9 cellular contexts compared by ENCODE assay signal in the genomic region with DNA sequence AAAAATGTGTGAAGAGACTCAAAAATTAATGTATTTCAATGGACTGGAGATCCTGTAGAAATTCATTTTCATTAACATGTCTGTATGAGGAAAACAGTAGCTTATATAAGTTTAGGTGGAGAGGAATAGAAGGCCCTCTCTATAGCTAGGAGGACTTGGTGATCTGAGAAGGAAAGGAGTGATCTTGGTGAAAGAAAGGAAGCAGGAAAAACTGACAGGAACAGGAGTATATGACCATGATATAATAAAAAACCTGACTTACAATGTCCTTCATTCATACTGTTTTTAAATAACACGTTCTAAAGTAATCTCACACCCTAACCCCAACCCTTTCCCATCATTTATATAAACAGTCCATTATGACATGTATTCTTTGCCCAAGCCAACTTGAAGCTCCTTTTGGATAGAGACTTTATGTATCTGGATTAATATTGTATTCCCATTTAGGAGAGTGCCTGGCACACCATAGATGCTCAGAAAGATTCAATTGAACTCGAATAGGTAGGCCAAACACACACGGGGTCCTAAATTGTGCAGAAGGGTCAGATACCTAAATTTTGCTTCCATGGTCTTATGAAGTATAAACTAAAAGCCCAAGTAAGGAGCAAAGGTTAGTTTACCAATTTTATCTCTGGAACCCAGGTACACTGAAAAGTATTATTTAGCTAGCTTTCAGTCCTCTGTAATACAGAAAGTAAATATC.
DNase-seq lines count a peak whose midpoint lies in the region; ATAC-seq lines count a peak whose summit lies in the region.
"Had no signal": no experiment of that assay in that cellular context is flagged by ENCODE, and none has a peak within 500 bp of the region (broad histone marks: within the 10 kb centered on the region; RNA-seq: fewer than 3 reads in every experiment).

No MANE protein-coding gene starts in this region.

- DNase-seq in Kasumi-1 (lab: John Stamatoyannopoulos, UW) (peak; percentile 52 to 60), NCI-H345 treated with DMSO at 0.1 percent for 48 hours (lab: John Stamatoyannopoulos, UW; ENCODE audit: unreplicated experiment) (no peak)
- no peak for DNase-seq in naive thymus-derived CD4-positive, alpha-beta T cell
- no peak for DNase-seq in T-helper 2 cell treated with Interferon-gamma antibody and Interleukin-4, amounts not matched to agents 5 μg/mL and 100 μg/mL, for 36 hours (ENCODE audit: low spot score)

- no peaks in the 10 kb centered on the region for H3K9me3 ChIP-seq in BLaER1
- H3K9me3 ChIP-seq in naive thymus-derived CD4-positive, alpha-beta T cell (ENCODE audit: control insufficient read depth in 2 of 3, low read length in 3 of 3) = no peaks in the 10 kb centered on the region

- H3K9me3 Mint-ChIP-seq in naive thymus-derived CD4-positive, alpha-beta T cell = peaks cover 0 to 3% (median 0%) of the 10 kb centered on the region in 11 donors
- no peaks in the 10 kb centered on the region for H3K9me3 Mint-ChIP-seq in T-helper 2 cell treated with Interferon-gamma antibody and Interleukin-4, amounts not matched to agents 5 μg/mL and 100 μg/mL, for 36 hours
- H3K9me3 Mint-ChIP-seq: activated T-cell treated with anti-CD3 and anti-CD28 coated beads, Interleukin-2, amount 50 U/mL, for 72 hours had no signal

- H3K36me3 Mint-ChIP-seq in naive thymus-derived CD4-positive, alpha-beta T cell = peaks cover 0 to 10% (median 7%) of the 10 kb centered on the region in 5 donors
- peaks cover 11% of the 10 kb centered on the region for H3K36me3 Mint-ChIP-seq in T-helper 2 cell treated with Interferon-gamma antibody and Interleukin-4, amounts not matched to agents 5 μg/mL and 100 μg/mL, for 36 hours (ENCODE audit: low read depth)

- intact Hi-C loops in naive thymus-derived CD4-positive, alpha-beta T cell (cut with micrococcal nuclease) = loop anchor here (5.0 to 10.0 kb wide), 7 partner anchors 249 to 1714 kb away; partner anchors contain the start of gene ZNF165 (in 1 of the 2)

- peaks cover 0 to 9% (median 7%) of the 10 kb centered on the region in 5 donors for H3K27me3 Mint-ChIP-seq in naive thymus-derived CD4-positive, alpha-beta T cell
- no peaks in the 10 kb centered on the region for H3K27me3 Mint-ChIP-seq in T-helper 2 cell treated with Interferon-gamma antibody and Interleukin-4, amounts not matched to agents 5 μg/mL and 100 μg/mL, for 36 hours (ENCODE audit: low read depth)

- peak overlapping the region; percentile 88 for H3K4me2 ChIP-seq in BLaER1

- CTCF ChIA-PET in naive thymus-derived CD4-positive, alpha-beta T cell (lab: Charles Lee) = interaction anchor here (0.6 to 4.9 kb wide), 9 partner anchors 12 to 1746 kb away, joined by 3 to 49 read pairs (median 6); a partner anchor contains a TSS

- no peak overlapping the region for H3K4me3 Mint-ChIP-seq in naive thymus-derived CD4-positive, alpha-beta T cell
- H3K4me3 Mint-ChIP-seq in T-helper 2 cell treated with Interferon-gamma antibody and Interleukin-4, amounts not matched to agents 5 μg/mL and 100 μg/mL, for 36 hours = no peak overlapping the region
- H3K4me3 Mint-ChIP-seq: activated T-cell treated with anti-CD3 and anti-CD28 coated beads, Interleukin-2, amount 50 U/mL, for 72 hours had no signal

- H4K20me1 ChIP-seq in BLaER1 = no peaks in the 10 kb centered on the region

- peaks cover 9% of the 10 kb centered on the region; the same call in 1 of the 2 replicates for H3K36me3 ChIP-seq in BLaER1
- no peaks in the 10 kb centered on the region for H3K36me3 ChIP-seq in naive thymus-derived CD4-positive, alpha-beta T cell (ENCODE audit: control insufficient read depth in 2 of 3, insufficient read depth in 3 of 3, low read length in 3 of 3)

- peak overlapping the region; percentile 81 for H3K4me3 ChIP-seq in BLaER1
- peak overlapping the region; percentile 87 for H3K4me3 ChIP-seq in naive thymus-derived CD4-positive, alpha-beta T cell (ENCODE audit: low read length)

- H3K4me1 Mint-ChIP-seq in naive thymus-derived CD4-positive, alpha-beta T cell = peaks cover 7 to 44% (median 36%) of the 10 kb centered on the region in 7 donors
- H3K4me1 Mint-ChIP-seq in T-helper 2 cell treated with Interferon-gamma antibody and Interleukin-4, amounts not matched to agents 5 μg/mL and 100 μg/mL, for 36 hours (ENCODE audit: low read depth) = peaks cover 30% of the 10 kb centered on the region

- H3K27me3 ChIP-seq in BLaER1 = no peaks in the 10 kb centered on the region
- H3K27me3 ChIP-seq in naive thymus-derived CD4-positive, alpha-beta T cell (ENCODE audit: control insufficient read depth in 2 of 2, insufficient read depth in 2 of 2, low read length in 2 of 2) = no peaks in the 10 kb centered on the region

- H3K4me1 ChIP-seq in BLaER1 = peaks cover 56% of the 10 kb centered on the region
- peaks cover 22 to 38% of the 10 kb centered on the region in 2 donors for H3K4me1 ChIP-seq in naive thymus-derived CD4-positive, alpha-beta T cell (ENCODE audit: control insufficient read depth in 2 of 2, insufficient read depth in 2 of 2, low read length in 2 of 2)

- no peak for ATAC-seq in naive thymus-derived CD4-positive, alpha-beta T cell
- no peak for ATAC-seq in GM21367 (IDR thresholded peaks at IDR 0.05; ENCODE audit: unreplicated experiment)
- no peak for ATAC-seq in HG02981 (IDR thresholded peaks at IDR 0.05; ENCODE audit: unreplicated experiment)

- POLR2A ChIA-PET in naive thymus-derived CD4-positive, alpha-beta T cell (lab: Charles Lee) = interaction anchor here (0.8 to 11.6 kb wide), 39 partner anchors 8 to 1815 kb away, joined by 3 to 1351 read pairs (median 20); a partner anchor contains a TSS

- H3K27ac Mint-ChIP-seq in naive thymus-derived CD4-positive, alpha-beta T cell = no peak overlapping the region
- no peak overlapping the region for H3K27ac Mint-ChIP-seq in T-helper 2 cell treated with Interferon-gamma antibody and Interleukin-4, amounts not matched to agents 5 μg/mL and 100 μg/mL, for 36 hours
- H3K27ac Mint-ChIP-seq: activated T-cell treated with anti-CD3 and anti-CD28 coated beads, Interleukin-2, amount 50 U/mL, for 72 hours had no signal

- H3K9ac ChIP-seq in BLaER1 = peak overlapping the region; percentile 98

- H3K27ac ChIP-seq in BLaER1 (peak overlapping the region; percentile 97), cingulate gyrus (ENCODE audit: low read depth, low read length) (peak overlapping the region; percentile 57)
- peak overlapping the region; percentile 93 for H3K27ac ChIP-seq in naive thymus-derived CD4-positive, alpha-beta T cell (ENCODE audit: low read depth, low read length)

Comparison
In these comparisons a context has a peak if more than half of its experiments do, and no peak if none do; other contexts are left out.
1. DNase-seq: peak in Kasumi-1 (2 of 2); none in naive thymus-derived CD4-positive, alpha-beta T cell (0 of 9), T-helper 2 cell treated with Interferon-gamma antibody and Interleukin-4, amounts not matched to agents 5 μg/mL and 100 μg/mL, for 36 hours (single experiment) and NCI-H345 treated with DMSO at 0.1 percent for 48 hours (single experiment).
2. Peak in every context shown above with its lines, with median percentiles within 50 percentile points of each other: H3K27ac ChIP-seq.